22 cellular contexts compared by ENCODE assay signal in genomic region chr11:70674605-70675004, GRCh38.
DNase-seq lines count a peak whose midpoint lies in the region; ATAC-seq, FAIRE-seq and TF ChIP-seq lines count a peak whose summit lies in the region.
"Had no signal": no experiment of that assay in that cellular context is flagged by ENCODE, and none has a peak within 500 bp of the region (broad histone marks: within the 10 kb centered on the region; RNA-seq: fewer than 3 reads in every experiment).

No MANE protein-coding gene starts in this region.

- SMC1A ChIA-PET in GM12878 (lab: Charles Lee; ENCODE audit: uncharacterized antibody, unreplicated experiment): no interaction called here

- TF ChIP-seq EP300 in GM12878 (IDR thresholded peaks at IDR 0.05; ENCODE audit: borderline replicate concordance in 1 of 2, control insufficient read depth in 1 of 2, low read depth in 2 of 2, low read length in 2 of 2): no peak

- intact Hi-C loops in GM12878 (cut with micrococcal nuclease; ENCODE audit: unreplicated experiment): no loop called here
- intact Hi-C loops in upper lobe of right lung (cut with DNase I): no loop called here

- no peaks in the 10 kb centered on the region for H4K20me1 ChIP-seq in GM12878 (ENCODE audit: control insufficient read depth, insufficient read depth)

- no peak overlapping the region for H3K4me2 ChIP-seq in GM12878 (ENCODE audit: control insufficient read depth, insufficient read depth)
- H3K4me2 ChIP-seq: BLaER1 had no signal

- no peak for FAIRE-seq in GM12878 (lab: Jason Lieb, UNC)
- FAIRE-seq: A204.1, G401.6, GM19239, H1 had no signal

- peaks cover 14% of the 10 kb centered on the region for H3K4me1 Mint-ChIP-seq in endothelial cell (ENCODE audit: unreplicated experiment)
- H3K4me1 Mint-ChIP-seq: B cell; CD4-positive, CD25-positive, alpha-beta regulatory T cell had no signal

- H3K9me3 ChIP-seq in GM12878 (replicated peaks; ENCODE audit: control insufficient read depth, insufficient read depth, low read length) (no peaks in the 10 kb centered on the region), upper lobe of right lung (no peaks in the 10 kb centered on the region)
- H3K9me3 ChIP-seq: BLaER1, Caco-2 had no signal

- TF ChIP-seq POLR2A in GM12878 (IDR thresholded peaks at IDR 0.05; ENCODE audit: low read depth, low read length): no peak

- in situ Hi-C loops in GM12878 (cut with MboI): no loop called here

- H3K36me3 ChIP-seq in GM12878 (ENCODE audit: control insufficient read depth in 2 of 2, insufficient read depth in 2 of 2, low read length in 1 of 2) (no peaks in the 10 kb centered on the region; a peak in 1 of 4 replicates), upper lobe of right lung (no peaks in the 10 kb centered on the region)
- H3K36me3 ChIP-seq: BLaER1 had no signal

- H3K4me3 Mint-ChIP-seq in endothelial cell (ENCODE audit: unreplicated experiment): no peak overlapping the region
- H3K4me3 Mint-ChIP-seq: B cell; CD4-positive, CD25-positive, alpha-beta regulatory T cell; CD8-positive, alpha-beta T cell had no signal

- no peak for ATAC-seq in GM12878
- no peak for ATAC-seq in upper lobe of right lung
- ATAC-seq: CD8-positive, alpha-beta T cell had no signal

- no peaks in the 10 kb centered on the region for H3K9me3 Mint-ChIP-seq in endothelial cell (ENCODE audit: unreplicated experiment)
- H3K9me3 Mint-ChIP-seq: CD8-positive, alpha-beta T cell had no signal

- H3K79me2 ChIP-seq in GM12878 (ENCODE audit: control insufficient read depth, insufficient read depth, low read length): no peaks in the 10 kb centered on the region

- no peak overlapping the region for H2AFZ ChIP-seq in GM12878 (ENCODE audit: control insufficient read depth, low read depth, low read length)
- H2AFZ ChIP-seq: GM23248 had no signal

- POLR2A ChIA-PET in GM12878 (lab: Charles Lee): no interaction called here

- no peak for TF ChIP-seq CTCF in GM12878 (IDR thresholded peaks at IDR 0.05 in 2 of 3, conservative IDR thresholded peaks at IDR 0.05 in 1 of 3; ENCODE audit: control insufficient read depth in 2 of 3, extremely low read depth in 1 of 3, insufficient read depth in 1 of 3, low read depth in 3 of 3, low read length in 3 of 3)
- peak; percentile 9 for TF ChIP-seq CTCF in endothelial cell (IDR thresholded peaks at IDR 0.05; ENCODE audit: unreplicated experiment)
- TF ChIP-seq CTCF in upper lobe of right lung (IDR thresholded peaks at IDR 0.05): no peak

- no TSS peak for BruUV-seq in GM12878 (replicated peaks; lab: Mats Ljungman, UMichigan)

- no peaks in the 10 kb centered on the region; a peak in 3 of 4 replicates for H3K27me3 ChIP-seq in GM12878 (replicated peaks in 1 of 2; ENCODE audit: control insufficient read depth in 2 of 2, insufficient read depth in 2 of 2, low read length in 1 of 2)
- no peaks in the 10 kb centered on the region for H3K27me3 ChIP-seq in upper lobe of right lung
- H3K27me3 ChIP-seq: BLaER1 had no signal

- H3K9ac ChIP-seq in GM12878 (ENCODE audit: control insufficient read depth, insufficient read depth, low read length): no peak overlapping the region
- H3K9ac ChIP-seq: BLaER1, GM23248 had no signal

- peak; percentile 27 for DNase-seq in NCI-H748 (lab: John Stamatoyannopoulos, UW; ENCODE audit: unreplicated experiment)
- DNase-seq in NCI-H748 treated with DMSO at 0.1 percent for 48 hours (lab: John Stamatoyannopoulos, UW): no peak
- no peak for DNase-seq in GM12878 (ENCODE audit: low read depth, low spot score)
- DNase-seq in endothelial cell (ENCODE audit: low spot score): no peak
- no peak for DNase-seq in upper lobe of right lung
- no peak for DNase-seq in SW480 (ENCODE audit: low spot score)
- DNase-seq: Caco-2; CD4-positive, CD25-positive, alpha-beta regulatory T cell; CD8-positive, alpha-beta T cell; DMS153; DND-41; GM23248; H7; HCEC 1CT had no signal

- H3K27ac Mint-ChIP-seq in endothelial cell (ENCODE audit: unreplicated experiment): no peak overlapping the region
- H3K27ac Mint-ChIP-seq: B cell; CD8-positive, alpha-beta T cell had no signal

- H3K27ac ChIP-seq in GM12878 (ENCODE audit: control insufficient read depth, insufficient read depth) (no peak overlapping the region), upper lobe of right lung (no peak overlapping the region)
- H3K27ac ChIP-seq: 22Rv1, BLaER1, C4-2B, GM23248 had no signal

- TF ChIP-seq RAD21 in GM12878 (IDR thresholded peaks at IDR 0.05; ENCODE audit: insufficient read depth, low read depth, low read length): no peak

- WGBS in GM12878 (ENCODE audit: insufficient coverage, insufficient replicate concordance, low lambda C conversion rate, missing lambda C conversion rate): 11% methylated on average over 3 of the region's 3 CpGs

- H3K4me1 ChIP-seq in GM12878 (ENCODE audit: control insufficient read depth, insufficient read depth, low read length) (no peaks in the 10 kb centered on the region), upper lobe of right lung (no peaks in the 10 kb centered on the region)
- H3K4me1 ChIP-seq: Caco-2 had no signal

- CTCF ChIA-PET in GM12878 (lab: Yijun Ruan, JAX): no interaction called here

- H3K4me3 ChIP-seq in GM12878: no peak overlapping the region
- H3K4me3 ChIP-seq in upper lobe of right lung: no peak overlapping the region
- H3K4me3 ChIP-seq: BLaER1, GM23248 had no signal

- H3K36me3 Mint-ChIP-seq in endothelial cell (ENCODE audit: low read depth, unreplicated experiment): no peaks in the 10 kb centered on the region
- H3K36me3 Mint-ChIP-seq: CD4-positive, CD25-positive, alpha-beta regulatory T cell; CD8-positive, alpha-beta T cell had no signal

- peaks cover 2% of the 10 kb centered on the region for H3K27me3 Mint-ChIP-seq in endothelial cell (ENCODE audit: unreplicated experiment)
- H3K27me3 Mint-ChIP-seq: CD4-positive, CD25-positive, alpha-beta regulatory T cell had no signal

- RAD21 ChIA-PET in GM12878 (lab: Charles Lee; ENCODE audit: unreplicated experiment): no interaction called here

TF ChIP-seq in GM12878, 131 proteins besides CTCF, POLR2A, EP300 and RAD21:
- TF ChIP-seq POU2F2 (IDR thresholded peaks at IDR 0.05; ENCODE audit: borderline replicate concordance, low read depth, low read length) (no peak), ZBTB40 (IDR thresholded peaks at IDR 0.05; ENCODE audit: borderline replicate concordance) (peak; percentile 37; the same call in 1 of the 2 replicates), RELA (IDR thresholded peaks at IDR 0.05; ENCODE audit: borderline replicate concordance, partially characterized antibody) (no peak)
